Comparison of ENCODE assay signal across 9 cellular contexts in genomic region chr7:25259487-25260243, GRCh38. TPM values are rescaled to one million over a fixed set of nuclear protein-coding genes. Genes with fewer than 3 reads are reported as not detected.
DNase-seq lines count a peak whose midpoint lies in the region; ATAC-seq, FAIRE-seq and TF ChIP-seq lines count a peak whose summit lies in the region.
"Had no signal": no experiment of that assay in that cellular context is flagged by ENCODE, and none has a peak within 500 bp of the region (broad histone marks: within the 10 kb centered on the region; RNA-seq: fewer than 3 reads in every experiment).

No MANE protein-coding gene starts in this region.

- POLR2A ChIA-PET in activated CD4-positive, alpha-beta T cell treated with anti-CD3 and anti-CD28 coated beads for 36 hours (lab: Charles Lee) = no interaction called here
- POLR2A ChIA-PET in HepG2 (lab: Yijun Ruan, JAX) = no interaction called here

- in situ Hi-C loops in HepG2 (cut with HindIII; ENCODE audit: extremely low pct_ligation_motif_present, low pct_unique_long_range_greater_than_20kb) = loop anchor here (5.0 kb wide), 3 partner anchors 128 to 593 kb away; no protein-coding TSS in a partner anchor

- no peaks in the 10 kb centered on the region for H3K36me3 Mint-ChIP-seq in activated CD4-positive, alpha-beta T cell treated with anti-CD3 and anti-CD28 coated beads for 36 hours (ENCODE audit: low read depth)

- H3K4me2 ChIP-seq in HepG2 (ENCODE audit: low read depth, low read length) = no peak overlapping the region

- DNase-seq in NK-92 treated with Interleukin-12 subunit alpha and Interleukin-12 subunit beta, amount 100 ng/mL, for 24 hours (lab: John Stamatoyannopoulos, UW) = peak; percentile 5
- DNase-seq in NK-92 (lab: John Stamatoyannopoulos, UW; ENCODE audit: unreplicated experiment) (no peak), NCI-H460 (ENCODE audit: extremely low read depth, low read depth) (peak; percentile 76), cerebellum (ENCODE audit: low spot score) (peak; percentile 69), HepG2 (ENCODE audit: low spot score) (peak; percentile 74)
- DNase-seq in activated CD4-positive, alpha-beta T cell treated with anti-CD3 and anti-CD28 coated beads for 36 hours = peak; percentile 81
- DNase-seq in stimulated activated CD4-positive, alpha-beta T cell treated with anti-CD3 and anti-CD28 coated beads, TNF-alpha, amount 100 ng/mL, for 1 hour (ENCODE audit: low read depth in 3 of 3, low spot score in 1 of 3) = peak; percentile 24 to 51 (median 25)

- H3K36me3 ChIP-seq in HepG2 (replicated peaks in 1 of 2; ENCODE audit: control insufficient read depth in 1 of 2, insufficient read depth in 2 of 2, low read length in 2 of 2) = no peaks in the 10 kb centered on the region

- TF ChIP-seq CTCF in HepG2 (CRISPR knock-in tag; IDR thresholded peaks at IDR 0.05) = peak; percentile 86

- ATAC-seq in HG03342 (IDR thresholded peaks at IDR 0.05; ENCODE audit: unreplicated experiment) (peak; percentile 68), HepG2 (peak; percentile 90)
- peak; percentile 83 for ATAC-seq in activated CD4-positive, alpha-beta T cell treated with anti-CD3 and anti-CD28 coated beads for 36 hours

- H3K4me3 ChIP-seq in HepG2 (replicated peaks in 1 of 3; ENCODE audit: insufficient read depth in 1 of 3, low read depth in 2 of 3, low read length in 3 of 3) = no peak overlapping the region

- TF ChIP-seq RAD21 in HepG2 (CRISPR knock-in tag; IDR thresholded peaks at IDR 0.05) = peak; percentile 77

- H2AFZ ChIP-seq in HepG2 (ENCODE audit: low read length) = no peak overlapping the region

- H3K4me1 Mint-ChIP-seq in activated CD4-positive, alpha-beta T cell treated with anti-CD3 and anti-CD28 coated beads for 36 hours = peaks cover 29% of the 10 kb centered on the region

- intact Hi-C loops in activated CD4-positive, alpha-beta T cell treated with anti-CD3 and anti-CD28 coated beads for 36 hours (cut with DNase I, micrococcal nuclease) = loop anchor here (1.0 kb wide), 4 partner anchors 130 to 595 kb away; no protein-coding TSS in a partner anchor
- intact Hi-C loops in HepG2 (cut with micrococcal nuclease; ENCODE audit: unreplicated experiment) = loop anchor here (1.0 kb wide), 3 partner anchors 130 to 592 kb away; no protein-coding TSS in a partner anchor

- peaks cover 3% of the 10 kb centered on the region for H3K27me3 Mint-ChIP-seq in activated CD4-positive, alpha-beta T cell treated with anti-CD3 and anti-CD28 coated beads for 36 hours

- no peaks in the 10 kb centered on the region for H3K9me3 ChIP-seq in HepG2 (ENCODE audit: low read length)

- no TSS peak for BruUV-seq in HepG2 (replicated peaks; lab: Mats Ljungman, UMichigan)

- no peaks in the 10 kb centered on the region for H3K4me1 ChIP-seq in HepG2 (ENCODE audit: insufficient read depth, low read length)

- no peak for TF ChIP-seq EP300 in HepG2 (IDR thresholded peaks at IDR 0.05; ENCODE audit: low read depth in 2 of 2, low read length in 2 of 2)
- no peak for TF ChIP-seq EP300 in HepG2 (CRISPR knock-in tag; IDR thresholded peaks at IDR 0.05; ENCODE audit: borderline replicate concordance)

- H3K27ac Mint-ChIP-seq in activated CD4-positive, alpha-beta T cell treated with anti-CD3 and anti-CD28 coated beads for 36 hours = no peak overlapping the region

- no peaks in the 10 kb centered on the region for H4K20me1 ChIP-seq in HepG2 (ENCODE audit: insufficient read depth, low read length)

- no peak overlapping the region for H3K9ac ChIP-seq in HepG2 (ENCODE audit: insufficient read depth, low read depth, low read length)

- WGBS in HepG2 (ENCODE audit: low lambda C conversion rate) = 17% methylated on average over 13 of the region's 13 CpGs

- peak; percentile 68 for FAIRE-seq in HepG2 (lab: Jason Lieb, UNC)
- FAIRE-seq: A204.1 had no signal

- CTCF ChIA-PET in activated CD4-positive, alpha-beta T cell treated with anti-CD3 and anti-CD28 coated beads for 36 hours (lab: Charles Lee) = interaction anchor here (0.6 to 6.0 kb wide), 29 partner anchors 9 to 592 kb away, joined by 3 to 116 read pairs (median 4); no protein-coding TSS in a partner anchor
- CTCF ChIA-PET in HepG2 (lab: Yijun Ruan, JAX; ENCODE audit: low intra/inter-chr PET ratio, low total read pairs) = interaction anchor here (0.8 to 5.2 kb wide), 5 partner anchors 130 to 595 kb away, joined by 3 to 115 read pairs (median 10); no protein-coding TSS in a partner anchor

- no peaks in the 10 kb centered on the region for H3K79me2 ChIP-seq in HepG2 (ENCODE audit: insufficient read depth, low read length)

- H3K9me3 Mint-ChIP-seq in activated CD4-positive, alpha-beta T cell treated with anti-CD3 and anti-CD28 coated beads for 36 hours (ENCODE audit: low read depth) = no peaks in the 10 kb centered on the region

- no peak overlapping the region for H3K27ac ChIP-seq in HepG2 (ENCODE audit: extremely low read length, insufficient read depth, low read length)

- H3K4me3 Mint-ChIP-seq in activated CD4-positive, alpha-beta T cell treated with anti-CD3 and anti-CD28 coated beads for 36 hours = no peak overlapping the region

- TF ChIP-seq POLR2A in HepG2 (IDR thresholded peaks at IDR 0.05; ENCODE audit: insufficient read depth in 1 of 2, low read depth in 2 of 2, low read length in 2 of 2) = no peak

- no peaks in the 10 kb centered on the region; a peak in 1 of 5 replicates for H3K27me3 ChIP-seq in HepG2 (ENCODE audit: control insufficient read depth in 1 of 2, insufficient read depth in 2 of 2, low read length in 2 of 2)

TF ChIP-seq in HepG2, 621 proteins besides CTCF, POLR2A, EP300 and RAD21 (continues in another document):
- TF ChIP-seq NFYC (CRISPR knock-in tag; IDR thresholded peaks at IDR 0.05) (no peak), TERF1 (CRISPR knock-in tag; IDR thresholded peaks at IDR 0.05) (no peak), DMTF1 (CRISPR knock-in tag; IDR thresholded peaks at IDR 0.05) (no peak), ZFYVE20 (CRISPR knock-in tag; IDR thresholded peaks at IDR 0.05; ENCODE audit: borderline replicate concordance, low read depth) (no peak), MIXL1 (CRISPR knock-in tag; IDR thresholded peaks at IDR 0.05) (0 out of 2 replicates have a peak, but pooled peaks have one; percentile 15), DDIT3 (CRISPR knock-in tag; IDR thresholded peaks at IDR 0.05) (no peak), ZBTB21 (CRISPR knock-in tag; IDR thresholded peaks at IDR 0.05) (no peak), MTA3 (CRISPR knock-in tag; IDR thresholded peaks at IDR 0.05) (no peak)

RNA-seq across cellular contexts. Expression of gene NPVF, which starts 31.4 kb away (rescaled TPM):
- total RNA-seq in NCI-H460 (2014; rRNA removed; shearing (Covaris generic)) = not detected in 2 replicates
- not detected in 2 replicates for polyA plus RNA-seq in NCI-H460 (2014; cell fraction: nucleus; rRNA removed)
- total RNA-seq in activated CD4-positive, alpha-beta T cell treated with anti-CD3 and anti-CD28 coated beads for 36 hours = not detected
- total RNA-seq in cerebellum (not detected), HepG2 (2016; rRNA removed; fragmentation: Illumina TruSeq; extraction: Trizol) (not detected in 2 replicates)
- total RNA-seq in HepG2 (2016; cell fraction: cytosol; rRNA removed; fragmentation: Illumina TruSeq; extraction: Trizol; ENCODE audit: low read depth) = not detected in 2 replicates
- total RNA-seq in HepG2 (2016; cell fraction: insoluble cytoplasmic fraction; rRNA removed; fragmentation: Illumina TruSeq; extraction: Trizol) = not detected in 2 replicates
- not detected in 2 replicates for total RNA-seq in HepG2 (2016; cell fraction: membrane; rRNA removed; fragmentation: Illumina TruSeq; extraction: Trizol)
- total RNA-seq in HepG2 (2016; cell fraction: nucleus; rRNA removed; fragmentation: Illumina TruSeq; extraction: Trizol) = not detected in 2 replicates
- not detected in 2 replicates for polyA plus RNA-seq in HepG2 (2011; rRNA removed)
- not detected in 2 replicates for polyA plus RNA-seq in HepG2 (2011; cell fraction: cytosol; rRNA removed)
- polyA plus RNA-seq in HepG2 (2011; cell fraction: nucleus; rRNA removed) = not detected in 2 replicates
- not detected in 2 replicates for polyA plus RNA-seq in HepG2 (2012)
- not detected in 2 replicates for polyA plus RNA-seq in HepG2 (2016; cell fraction: cytosol; fragmentation: Illumina TruSeq; extraction: Trizol; ENCODE audit: low read depth)
- not detected in 2 replicates for polyA plus RNA-seq in HepG2 (2016; cell fraction: insoluble cytoplasmic fraction; fragmentation: Illumina TruSeq; extraction: Trizol; ENCODE audit: low read depth)
- not detected in 2 replicates for polyA plus RNA-seq in HepG2 (2016; cell fraction: membrane; fragmentation: Illumina TruSeq; extraction: Trizol; ENCODE audit: low read depth)
- not detected in 2 replicates for polyA plus RNA-seq in HepG2 (2016; cell fraction: nucleus; fragmentation: Illumina TruSeq; extraction: Trizol; ENCODE audit: insufficient read depth, low read depth)
- polyA minus RNA-seq in HepG2 (2011; rRNA and poly(A)+ RNA removed; ENCODE audit: low replicate concordance) = not detected in 2 replicates
- not detected in 2 replicates for polyA minus RNA-seq in HepG2 (2011; cell fraction: cytosol; rRNA and poly(A)+ RNA removed)
- not detected in 2 replicates for polyA minus RNA-seq in HepG2 (2011; cell fraction: nucleus; rRNA and poly(A)+ RNA removed)
